ENCODE assay signal across 8 cellular contexts in genomic region chr9:91197232-91198181, GRCh38.
DNase-seq lines count a peak whose midpoint lies in the region; ATAC-seq lines count a peak whose summit lies in the region.

No MANE protein-coding gene starts in this region.

- no peaks in the 10 kb centered on the region for H3K79me2 ChIP-seq in Karpas-422 (ENCODE audit: low read length)

- H3K4me2 ChIP-seq in Karpas-422 (ENCODE audit: low read depth, low read length, poor library complexity, severe bottlenecking), result no peak overlapping the region

- H3K36me3 ChIP-seq in Karpas-422 (ENCODE audit: insufficient read depth, low read length), result no peaks in the 10 kb centered on the region

- ATAC-seq in esophagus mucosa (peak; percentile 78), GM18868 (IDR thresholded peaks at IDR 0.05; ENCODE audit: unreplicated experiment) (no peak), HG02678 (IDR thresholded peaks at IDR 0.05; ENCODE audit: unreplicated experiment) (no peak), HG03520 (IDR thresholded peaks at IDR 0.05; ENCODE audit: unreplicated experiment) (no peak)

- H3K27ac ChIP-seq in Karpas-422 (ENCODE audit: low read length), result no peak overlapping the region

- peak; percentile 57 for DNase-seq in DMS53 treated with DMSO at 0.1 percent for 48 hours (lab: John Stamatoyannopoulos, UW; ENCODE audit: unreplicated experiment)
- peak; percentile 83 for DNase-seq in NCI-H774 (lab: John Stamatoyannopoulos, UW)
- peak; percentile 68 for DNase-seq in myocyte (ENCODE audit: low read depth)
- DNase-seq in Karpas-422, result no peak

- no peak overlapping the region for H2AFZ ChIP-seq in Karpas-422 (ENCODE audit: low read length)

- no peaks in the 10 kb centered on the region for H4K20me1 ChIP-seq in Karpas-422 (ENCODE audit: insufficient read depth, low read depth, low read length)

- H3K4me1 ChIP-seq in Karpas-422 (ENCODE audit: low read length), result peaks cover 17% of the 10 kb centered on the region

- no peak overlapping the region for H3K9ac ChIP-seq in Karpas-422 (ENCODE audit: low read length)

- H3K4me3 ChIP-seq in Karpas-422 (ENCODE audit: low read length), result no peak overlapping the region

- peaks cover 2% of the 10 kb centered on the region; the same call in 1 of the 2 replicates for H3K9me3 ChIP-seq in Karpas-422 (ENCODE audit: low read length)

- no peaks in the 10 kb centered on the region for H3K9me2 ChIP-seq in Karpas-422 (replicated peaks; ENCODE audit: insufficient read depth, low read length)

- no peaks in the 10 kb centered on the region for H3K27me3 ChIP-seq in Karpas-422 (ENCODE audit: low read length)
